ENCODE assay signal across 9 cellular contexts in the genomic region with DNA sequence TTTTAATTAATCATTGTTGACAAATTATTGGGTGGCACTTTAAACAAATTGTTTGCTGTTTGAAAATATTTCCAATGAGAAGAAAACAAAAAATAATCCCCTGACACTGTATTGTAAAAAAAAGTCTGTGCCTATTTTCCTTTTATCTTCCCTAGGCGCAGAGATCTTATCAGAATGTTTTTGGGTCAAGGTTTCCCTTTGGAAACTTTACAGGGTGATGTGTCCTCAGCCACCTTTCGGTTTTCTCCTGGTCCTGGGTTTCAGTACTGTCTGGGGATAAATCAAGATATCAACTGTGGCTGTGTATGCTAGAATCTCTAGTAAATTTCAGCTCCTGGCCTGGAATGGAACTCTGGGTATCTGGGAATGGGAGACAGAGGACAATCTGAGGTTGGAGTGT. TPM values are rescaled to one million over a fixed set of nuclear protein-coding genes. Genes with fewer than 3 reads are reported as not detected.
DNase-seq lines count a peak whose midpoint lies in the region; ATAC-seq and TF ChIP-seq lines count a peak whose summit lies in the region.
"Had no signal": no experiment of that assay in that cellular context is flagged by ENCODE, and none has a peak within 500 bp of the region (broad histone marks: within the 10 kb centered on the region; RNA-seq: fewer than 3 reads in every experiment).

No MANE protein-coding gene starts in this region.

- 46 to 55% methylated on average over 2 of the region's 2 CpGs for WGBS in testis, 2 donors

- H3K4me3 Mint-ChIP-seq in MCF 10A (ENCODE audit: unreplicated experiment), result peak overlapping the region; percentile 94
- peak overlapping the region; percentile 95 for H3K4me3 Mint-ChIP-seq in neural progenitor cell

- H4K20me1 ChIP-seq in Loucy (ENCODE audit: insufficient read depth, low read length, poor library complexity, severe bottlenecking) (peaks cover 56% of the 10 kb centered on the region), neural progenitor cell (ENCODE audit: low read depth) (no peaks in the 10 kb centered on the region)

- no peak for ATAC-seq in HG02973 (IDR thresholded peaks at IDR 0.05; ENCODE audit: unreplicated experiment)

- no peak for TF ChIP-seq POLR2A in testis (IDR thresholded peaks at IDR 0.05)

- no TSS peak for BruUV-seq in MCF 10A (replicated peaks; lab: Mats Ljungman, UMichigan)

- POLR2A ChIA-PET in MCF 10A (lab: Yijun Ruan, JAX), result interaction anchor here (1.1 to 3.1 kb wide), 6 partner anchors 7 to 372 kb away, joined by 3 to 12 read pairs (median 9); a partner anchor contains a TSS

- H3K27me3 ChIP-seq in Loucy (ENCODE audit: insufficient read depth, low read length, poor library complexity, severe bottlenecking) (no peaks in the 10 kb centered on the region), neural progenitor cell (no peaks in the 10 kb centered on the region), testis (no peaks in the 10 kb centered on the region), dorsolateral prefrontal cortex (no peaks in the 10 kb centered on the region)

- peaks cover 42% of the 10 kb centered on the region for H3K4me1 ChIP-seq in Loucy (ENCODE audit: insufficient read depth, low read length, poor library complexity, severe bottlenecking)
- H3K4me1 ChIP-seq in neural progenitor cell, result no peaks in the 10 kb centered on the region
- peaks cover 4% of the 10 kb centered on the region for H3K4me1 ChIP-seq in testis

- H3K9me2 ChIP-seq in Loucy (replicated peaks; ENCODE audit: low read depth, low read length), result no peaks in the 10 kb centered on the region

- TF ChIP-seq CTCF in Loucy (conservative IDR thresholded peaks at IDR 0.05; ENCODE audit: low read length) (no peak), MCF 10A (IDR thresholded peaks at IDR 0.05; ENCODE audit: unreplicated experiment) (no peak), neural progenitor cell (IDR thresholded peaks at IDR 0.05) (no peak), testis (IDR thresholded peaks at IDR 0.05) (no peak), dorsolateral prefrontal cortex (IDR thresholded peaks at IDR 0.05 in 54 of 56, conservative IDR thresholded peaks at IDR 0.05 in 2 of 56; ENCODE audit: low read depth in 1 of 56, partially characterized antibody in 56 of 56) (no peak)

- CTCF ChIA-PET in MCF 10A (lab: Yijun Ruan, JAX), result interaction anchor here (0.6 kb wide), 1 partner anchor 36 kb away, joined by 3 read pairs; no protein-coding TSS in a partner anchor

- H3K9me3 Mint-ChIP-seq in MCF 10A (ENCODE audit: unreplicated experiment), result peaks cover 18% of the 10 kb centered on the region
- H3K9me3 Mint-ChIP-seq in neural progenitor cell, result peaks cover 47% of the 10 kb centered on the region

- no peaks in the 10 kb centered on the region for H3K9me3 ChIP-seq in Loucy (ENCODE audit: insufficient read depth, low read depth, low read length)
- H3K9me3 ChIP-seq in neural progenitor cell (ENCODE audit: low read depth), result peaks cover 5% of the 10 kb centered on the region
- no peaks in the 10 kb centered on the region for H3K9me3 ChIP-seq in testis

- H3K27ac ChIP-seq in neural progenitor cell, result no peak overlapping the region
- H3K27ac ChIP-seq in testis, result no peak overlapping the region
- no peak overlapping the region for H3K27ac ChIP-seq in dorsolateral prefrontal cortex

- peaks cover 31% of the 10 kb centered on the region for H3K36me3 Mint-ChIP-seq in MCF 10A (ENCODE audit: insufficient read depth, unreplicated experiment)
- H3K36me3 Mint-ChIP-seq in neural progenitor cell, result peaks cover 40% of the 10 kb centered on the region

- no peaks in the 10 kb centered on the region for H3K27me3 Mint-ChIP-seq in MCF 10A (ENCODE audit: insufficient read depth, unreplicated experiment)
- peaks cover 8% of the 10 kb centered on the region for H3K27me3 Mint-ChIP-seq in neural progenitor cell (ENCODE audit: insufficient read depth, low read depth)

- H3K4me3 ChIP-seq in Loucy (ENCODE audit: low read length, poor library complexity, severe bottlenecking) (peak overlapping the region; percentile 96), neural progenitor cell (peak overlapping the region; percentile 73), testis (no peak overlapping the region), dorsolateral prefrontal cortex (peak overlapping the region in 19 of 59 donors; percentile 65 to 93 (median 83))

- peak; percentile 3 for DNase-seq in G401 (ENCODE audit: low spot score)
- no peak for DNase-seq in MCF 10A (ENCODE audit: unreplicated experiment)
- no peak for DNase-seq in neural progenitor cell (ENCODE audit: low spot score)
- DNase-seq in testis, result no peak
- DNase-seq in dorsolateral prefrontal cortex, result no peak
- DNase-seq: NCI-H2081; stimulated activated CD4-positive, alpha-beta T cell treated with anti-CD3 and anti-CD28 coated beads, Interleukin-4, amount 100 ng/mL, for 4 hours had no signal

- H2AFZ ChIP-seq in Loucy (ENCODE audit: low read length), result no peak overlapping the region
- H2AFZ ChIP-seq in neural progenitor cell (replicated peaks), result no peak overlapping the region

- H3K27ac Mint-ChIP-seq in MCF 10A (ENCODE audit: low read depth, unreplicated experiment) (peak overlapping the region; percentile 20), neural progenitor cell (peak overlapping the region; percentile 33)

- in situ Hi-C loops in G401 (cut with HindIII; ENCODE audit: low sequenced_read_pairs), result no loop called here

- H3K79me2 ChIP-seq in Loucy (ENCODE audit: insufficient read depth, low read length) (peaks cover 64% of the 10 kb centered on the region), neural progenitor cell (ENCODE audit: low read depth) (peaks cover 56% of the 10 kb centered on the region)

- H3K4me2 ChIP-seq in Loucy (ENCODE audit: low read depth, low read length, poor library complexity, severe bottlenecking) (peak overlapping the region; percentile 98), neural progenitor cell (peak overlapping the region; percentile 76)

- H3K9ac ChIP-seq in Loucy (ENCODE audit: low read depth, low read length, poor library complexity, severe bottlenecking) (peak overlapping the region; percentile 95), neural progenitor cell (no peak overlapping the region)

- H3K36me3 ChIP-seq in Loucy (ENCODE audit: insufficient read depth, low read length) (no peaks in the 10 kb centered on the region), neural progenitor cell (no peaks in the 10 kb centered on the region), testis (ENCODE audit: low read depth, missing control alignments) (no peaks in the 10 kb centered on the region)

- intact Hi-C loops in MCF 10A (cut with micrococcal nuclease) (no loop called here), testis (cut with DNase I; ENCODE audit: low total_unique reads) (no loop called here), dorsolateral prefrontal cortex (cut with DNase I) (loop anchor here in 1 of 2 donors (10.0 kb wide), 1 partner anchor 127 kb away; a partner anchor contains a TSS)

- no peaks in the 10 kb centered on the region for H3F3A ChIP-seq in Loucy (ENCODE audit: low read depth)
- no peaks in the 10 kb centered on the region for H3F3A ChIP-seq in neural progenitor cell (ENCODE audit: low read depth)

- H3K4me1 Mint-ChIP-seq in MCF 10A (ENCODE audit: insufficient read depth, unreplicated experiment) (peaks cover 12% of the 10 kb centered on the region), neural progenitor cell (peaks cover 9% of the 10 kb centered on the region)

RNA-seq across cellular contexts. Expression of a gene that starts 1.4 kb away (rescaled TPM):
- 4.1 and 7.5 TPM in 2 replicates for total RNA-seq in G401 (2014; rRNA removed; shearing (Covaris generic))
- total RNA-seq in MCF 10A (2022) (4.6 and 5.0 TPM in 2 replicates), neural progenitor cell (ENCODE audit: low replicate concordance) (9.1 and 18.9 TPM in 2 replicates), testis (1 to 10 TPM; 5.6 to 9.4 TPM), dorsolateral prefrontal cortex (1 to 10 TPM; 3.3 to 9.5 (median 6.2) TPM)
- polyA plus RNA-seq in testis (ENCODE audit: insufficient read depth, low read depth, low replicate concordance), result 2.4 TPM

Comparison
In these comparisons a context has a peak if more than half of its experiments do, and no peak if none do; other contexts are left out.
1. H3K4me3 ChIP-seq: peak in Loucy (single experiment) and neural progenitor cell (single experiment); none in testis (0 of 2).